Comparison of ENCODE assay signal across 8 cellular contexts in genomic region chrX:21940356-21940829, GRCh38. TPM values are rescaled to one million over a fixed set of nuclear protein-coding genes. Genes with fewer than 3 reads are reported as not detected.
DNase-seq lines count a peak whose midpoint lies in the region; ATAC-seq and TF ChIP-seq lines count a peak whose summit lies in the region.

Gene SMS, plus strand, starts transcription at chrX:21940709. Its CDS starts 116 bp downstream, at chrX:21940825.

- H3K9me3 ChIP-seq in RWPE2 (ENCODE audit: severe bottlenecking) (no peaks in the 10 kb centered on the region), neural progenitor cell (ENCODE audit: low read depth) (no peaks in the 10 kb centered on the region)

- H3K4me1 ChIP-seq in RWPE2 (ENCODE audit: insufficient read depth, poor library complexity, severe bottlenecking) = peaks cover 25% of the 10 kb centered on the region
- peaks cover 10% of the 10 kb centered on the region for H3K4me1 ChIP-seq in neural progenitor cell

- H3K4me2 ChIP-seq in neural progenitor cell = peak within 1 kb of the TSS; percentile 64

- no peaks in the 10 kb centered on the region for H3K27me3 Mint-ChIP-seq in IgD-negative memory B cell
- peaks cover 3% of the 10 kb centered on the region for H3K27me3 Mint-ChIP-seq in neural progenitor cell (ENCODE audit: insufficient read depth, low read depth)

- peak within 1 kb of the TSS; percentile 86 for H3K4me3 ChIP-seq in RWPE2 (ENCODE audit: severe bottlenecking)
- peak within 1 kb of the TSS; percentile 56 to 61 for H3K4me3 ChIP-seq in foreskin fibroblast (ENCODE audit: low read depth in 1 of 2, low read length in 2 of 2)
- peak within 1 kb of the TSS; percentile 64 for H3K4me3 ChIP-seq in neural progenitor cell

- peaks cover 31% of the 10 kb centered on the region for H4K20me1 ChIP-seq in neural progenitor cell (ENCODE audit: low read depth)

- TF ChIP-seq CTCF in RWPE2 (IDR thresholded peaks at IDR 0.05; ENCODE audit: poor library complexity, severe bottlenecking) = no peak
- TF ChIP-seq CTCF in foreskin fibroblast (IDR thresholded peaks at IDR 0.05; ENCODE audit: low read depth, low read length) = no peak
- no peak for TF ChIP-seq CTCF in neural progenitor cell (IDR thresholded peaks at IDR 0.05)

- ATAC-seq in GM21528 (IDR thresholded peaks at IDR 0.05; ENCODE audit: low FRiP score, unreplicated experiment) = peak; percentile 80
- ATAC-seq in RWPE2 (ENCODE audit: low read depth) = peak; percentile 75

- H3K9ac ChIP-seq in neural progenitor cell = no peak within 1 kb of the TSS

- H3K27ac ChIP-seq in RWPE2 (ENCODE audit: poor library complexity, severe bottlenecking) (peak within 1 kb of the TSS; percentile 91), neural progenitor cell (no peak within 1 kb of the TSS), temporal lobe (ENCODE audit: low read depth, low read length) (peak within 1 kb of the TSS; percentile 44)

- H3K4me1 Mint-ChIP-seq in IgD-negative memory B cell (peaks cover 12 to 16% (median 13%) of the 10 kb centered on the region in 3 donors), neural progenitor cell (peaks cover 36% of the 10 kb centered on the region)

- H3K36me3 ChIP-seq in RWPE2 (ENCODE audit: low read depth) (peaks cover 8% of the 10 kb centered on the region), neural progenitor cell (no peaks in the 10 kb centered on the region)

- peaks cover 17% of the 10 kb centered on the region for H3F3A ChIP-seq in neural progenitor cell (ENCODE audit: low read depth)

- H3K4me3 Mint-ChIP-seq in IgD-negative memory B cell (peak within 1 kb of the TSS; percentile 83 to 94 (median 87)), neural progenitor cell (peak within 1 kb of the TSS; percentile 94)

- H3K27me3 ChIP-seq in RWPE2 (ENCODE audit: insufficient read depth, poor library complexity, severe bottlenecking) (no peaks in the 10 kb centered on the region), neural progenitor cell (no peaks in the 10 kb centered on the region)

- DNase-seq in DMS153 (lab: John Stamatoyannopoulos, UW) (peak; percentile 60), RWPE2 (ENCODE audit: low spot score) (peak; percentile 75), activated gamma-delta T cell (lab: John Stamatoyannopoulos, UW) (peak; percentile 34), foreskin fibroblast (peak; percentile 79 to 90), neural progenitor cell (ENCODE audit: low spot score) (peak; percentile 60)

- H3K36me3 Mint-ChIP-seq in IgD-negative memory B cell = no peaks in the 10 kb centered on the region
- H3K36me3 Mint-ChIP-seq in neural progenitor cell = peaks cover 7% of the 10 kb centered on the region

- peaks cover 40% of the 10 kb centered on the region for H3K79me2 ChIP-seq in neural progenitor cell (ENCODE audit: low read depth)

- H2AFZ ChIP-seq in neural progenitor cell (replicated peaks) = no peak within 1 kb of the TSS

- no peaks in the 10 kb centered on the region for H3K9me3 Mint-ChIP-seq in IgD-negative memory B cell
- peaks cover 4% of the 10 kb centered on the region for H3K9me3 Mint-ChIP-seq in neural progenitor cell

- H3K27ac Mint-ChIP-seq in IgD-negative memory B cell (peak within 1 kb of the TSS; percentile 55 to 93 (median 90)), neural progenitor cell (peak within 1 kb of the TSS; percentile 39)

RNA-seq across cellular contexts. Expression of gene SMS, which starts in this region (rescaled TPM):
- polyA plus RNA-seq in IgD-negative memory B cell = 53.0 TPM
- total RNA-seq in neural progenitor cell (ENCODE audit: low replicate concordance) = 105 and 142 TPM in 2 replicates
- 118 TPM for total RNA-seq in temporal lobe

Comparison
In these comparisons a context has a peak if more than half of its experiments do, and no peak if none do; other contexts are left out.
1. DNase-seq: peak in every context shown above with its lines; median percentile 84 in foreskin fibroblast; 75 in RWPE2; 60 in DMS153; 60 in neural progenitor cell; 34 in activated gamma-delta T cell.